ENCODE assay signal across 20 cellular contexts in the genomic region with DNA sequence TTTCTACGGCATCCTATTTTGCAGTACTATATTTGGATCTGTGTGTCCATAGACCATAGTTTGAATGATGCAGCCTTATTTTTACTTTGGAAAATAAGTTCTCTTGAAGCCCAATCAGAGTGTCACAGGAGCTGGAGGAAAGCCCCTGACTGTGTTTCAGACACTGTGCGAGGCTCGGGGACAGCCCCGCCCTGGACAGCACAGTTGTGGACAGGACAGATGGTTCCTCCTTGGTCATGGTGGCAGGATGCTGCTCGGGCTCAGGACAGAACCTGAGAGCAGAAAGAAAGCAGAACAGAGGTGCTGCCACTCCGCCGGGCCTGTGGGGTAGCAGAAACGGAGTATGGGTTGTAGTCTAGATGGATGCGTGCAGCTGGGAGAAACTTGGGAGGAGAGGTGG. TPM values are rescaled to one million over a fixed set of nuclear protein-coding genes. Genes with fewer than 3 reads are reported as not detected.
DNase-seq lines count a peak whose midpoint lies in the region; ATAC-seq, FAIRE-seq and TF ChIP-seq lines count a peak whose summit lies in the region.
"Had no signal": no experiment of that assay in that cellular context is flagged by ENCODE, and none has a peak within 500 bp of the region (broad histone marks: within the 10 kb centered on the region; RNA-seq: fewer than 3 reads in every experiment).

No MANE protein-coding gene starts in this region.

- no peaks in the 10 kb centered on the region for H3K27me3 Mint-ChIP-seq in activated CD8-positive, alpha-beta T cell treated with anti-CD3 and anti-CD28 coated beads for 36 hours
- no peaks in the 10 kb centered on the region for H3K27me3 Mint-ChIP-seq in activated CD8-positive, alpha-beta T cell treated with anti-CD3 and anti-CD28 coated beads, Interleukin-2, amount 10 ng/mL, durations not matched to agents 7 days and 5 days (ENCODE audit: low read depth)
- H3K27me3 Mint-ChIP-seq in WTC11 (ENCODE audit: low read depth) (no peaks in the 10 kb centered on the region; the same call in 1 of the 2 replicates), nephron progenitor cell (ENCODE audit: low read depth, poor library complexity) (no peaks in the 10 kb centered on the region), type B pancreatic cell (no peaks in the 10 kb centered on the region)

- DNase-seq in activated CD8-positive, alpha-beta T cell treated with anti-CD3 and anti-CD28 coated beads for 36 hours: no peak
- DNase-seq in activated CD8-positive, alpha-beta T cell treated with anti-CD3 and anti-CD28 coated beads, Interleukin-2, amount 10 ng/mL, durations not matched to agents 7 days and 5 days: no peak
- no peak for DNase-seq in WTC11 (ENCODE audit: low spot score)
- DNase-seq in nephron progenitor cell: no peak
- DNase-seq in type B pancreatic cell (ENCODE audit: extremely low spot score, unreplicated experiment): no peak
- DNase-seq in HTR-8/SVneo (ENCODE audit: insufficient read length, low spot score): no peak
- DNase-seq in ecto neural progenitor cell (ENCODE audit: low spot score): no peak
- no peak for DNase-seq in NCI-H2081 (lab: John Stamatoyannopoulos, UW)
- DNase-seq: CD8-positive, alpha-beta T cell; DMS79 treated with DMSO at 0.1 percent for 48 hours; GM23248; NCI-H1048; NCI-H446; NCI-H774 had no signal

- peaks cover 48% of the 10 kb centered on the region for H3K4me1 Mint-ChIP-seq in activated CD8-positive, alpha-beta T cell treated with anti-CD3 and anti-CD28 coated beads for 36 hours (ENCODE audit: low read depth)
- H3K4me1 Mint-ChIP-seq in activated CD8-positive, alpha-beta T cell treated with anti-CD3 and anti-CD28 coated beads, Interleukin-2, amount 10 ng/mL, durations not matched to agents 7 days and 5 days (ENCODE audit: low read depth): peaks cover 18% of the 10 kb centered on the region
- no peaks in the 10 kb centered on the region for H3K4me1 Mint-ChIP-seq in WTC11
- H3K4me1 Mint-ChIP-seq in nephron progenitor cell: peaks cover 10% of the 10 kb centered on the region
- peaks cover 6% of the 10 kb centered on the region for H3K4me1 Mint-ChIP-seq in type B pancreatic cell (ENCODE audit: unreplicated experiment)

- H3K27ac Mint-ChIP-seq in activated CD8-positive, alpha-beta T cell treated with anti-CD3 and anti-CD28 coated beads for 36 hours: peak overlapping the region; percentile 10
- no peak overlapping the region for H3K27ac Mint-ChIP-seq in activated CD8-positive, alpha-beta T cell treated with anti-CD3 and anti-CD28 coated beads, Interleukin-2, amount 10 ng/mL, durations not matched to agents 7 days and 5 days
- H3K27ac Mint-ChIP-seq in WTC11: peak overlapping the region; percentile 73
- H3K27ac Mint-ChIP-seq in nephron progenitor cell: peak overlapping the region; percentile 97
- H3K27ac Mint-ChIP-seq in type B pancreatic cell: peak overlapping the region; percentile 16
- H3K27ac Mint-ChIP-seq: CD8-positive, alpha-beta T cell had no signal

- CTCF ChIA-PET in activated CD8-positive, alpha-beta T cell treated with anti-CD3 and anti-CD28 coated beads for 36 hours (lab: Charles Lee): no interaction called here
- CTCF ChIA-PET in activated CD8-positive, alpha-beta T cell treated with anti-CD3 and anti-CD28 coated beads, Interleukin-2, amount 10 ng/mL, durations not matched to agents 7 days and 5 days (lab: Charles Lee): no interaction called here
- CTCF ChIA-PET in WTC11 (lab: Charles Lee): no interaction called here

- intact Hi-C loops in activated CD8-positive, alpha-beta T cell treated with anti-CD3 and anti-CD28 coated beads for 36 hours (cut with micrococcal nuclease): no loop called here

- H3K9me3 Mint-ChIP-seq in activated CD8-positive, alpha-beta T cell treated with anti-CD3 and anti-CD28 coated beads for 36 hours: peaks cover 20% of the 10 kb centered on the region
- peaks cover 20% of the 10 kb centered on the region for H3K9me3 Mint-ChIP-seq in activated CD8-positive, alpha-beta T cell treated with anti-CD3 and anti-CD28 coated beads, Interleukin-2, amount 10 ng/mL, durations not matched to agents 7 days and 5 days (ENCODE audit: insufficient read depth)
- peaks cover 26% of the 10 kb centered on the region for H3K9me3 Mint-ChIP-seq in WTC11
- peaks cover 42% of the 10 kb centered on the region for H3K9me3 Mint-ChIP-seq in nephron progenitor cell
- no peaks in the 10 kb centered on the region for H3K9me3 Mint-ChIP-seq in type B pancreatic cell

- H3K36me3 Mint-ChIP-seq in activated CD8-positive, alpha-beta T cell treated with anti-CD3 and anti-CD28 coated beads for 36 hours (ENCODE audit: low read depth): peaks cover 45% of the 10 kb centered on the region
- peaks cover 54% of the 10 kb centered on the region for H3K36me3 Mint-ChIP-seq in activated CD8-positive, alpha-beta T cell treated with anti-CD3 and anti-CD28 coated beads, Interleukin-2, amount 10 ng/mL, durations not matched to agents 7 days and 5 days (ENCODE audit: low read depth)
- H3K36me3 Mint-ChIP-seq in WTC11: peaks cover 40% of the 10 kb centered on the region
- peaks cover 81% of the 10 kb centered on the region for H3K36me3 Mint-ChIP-seq in nephron progenitor cell (ENCODE audit: low read depth)
- H3K36me3 Mint-ChIP-seq in type B pancreatic cell: peaks cover 32% of the 10 kb centered on the region

- H3K4me3 Mint-ChIP-seq in activated CD8-positive, alpha-beta T cell treated with anti-CD3 and anti-CD28 coated beads for 36 hours: no peak overlapping the region
- H3K4me3 Mint-ChIP-seq in activated CD8-positive, alpha-beta T cell treated with anti-CD3 and anti-CD28 coated beads, Interleukin-2, amount 10 ng/mL, durations not matched to agents 7 days and 5 days: no peak overlapping the region
- H3K4me3 Mint-ChIP-seq in WTC11 (no peak overlapping the region), nephron progenitor cell (no peak overlapping the region), type B pancreatic cell (no peak overlapping the region)
- H3K4me3 Mint-ChIP-seq: CD8-positive, alpha-beta T cell had no signal

- FAIRE-seq in HTR-8/SVneo (lab: Jason Lieb, UNC): no peak
- FAIRE-seq: A204.1, D721Med, G401.6, GM12891, GM19239, K562 had no signal

- ATAC-seq in activated CD8-positive, alpha-beta T cell treated with anti-CD3 and anti-CD28 coated beads for 36 hours: peak; percentile 27
- no peak for ATAC-seq in activated CD8-positive, alpha-beta T cell treated with anti-CD3 and anti-CD28 coated beads, Interleukin-2, amount 10 ng/mL, durations not matched to agents 7 days and 5 days
- no peak for ATAC-seq in WTC11
- ATAC-seq: CD8-positive, alpha-beta T cell; K562 had no signal

- TF ChIP-seq CTCF in activated CD8-positive, alpha-beta T cell treated with anti-CD3 and anti-CD28 coated beads for 36 hours (IDR thresholded peaks at IDR 0.05): no peak
- TF ChIP-seq CTCF in WTC11 (IDR thresholded peaks at IDR 0.05) (no peak), nephron progenitor cell (IDR thresholded peaks at IDR 0.05) (no peak), type B pancreatic cell (conservative IDR thresholded peaks at IDR 0.05) (no peak)

- POLR2A ChIA-PET in activated CD8-positive, alpha-beta T cell treated with anti-CD3 and anti-CD28 coated beads for 36 hours (lab: Charles Lee): interaction anchor here (1.1 to 1.2 kb wide), 2 partner anchors 10 to 575 kb away, joined by 3 read pairs; no protein-coding TSS in a partner anchor
- POLR2A ChIA-PET in activated CD8-positive, alpha-beta T cell treated with anti-CD3 and anti-CD28 coated beads, Interleukin-2, amount 10 ng/mL, durations not matched to agents 7 days and 5 days (lab: Charles Lee): no interaction called here
- POLR2A ChIA-PET in WTC11 (lab: Charles Lee): no interaction called here

TF ChIP-seq in WTC11, 78 proteins besides CTCF, POLR2A, EP300 and RAD21 (continues in another document):
- TF ChIP-seq NFYB (CRISPR knock-in tag; conservative IDR thresholded peaks at IDR 0.05; ENCODE audit: low read depth) (no peak), CBFB (CRISPR knock-in tag; IDR thresholded peaks at IDR 0.05; ENCODE audit: low read depth) (no peak), SOX15 (CRISPR knock-in tag; IDR thresholded peaks at IDR 0.05) (no peak), ZNF396 (CRISPR knock-in tag; IDR thresholded peaks at IDR 0.05; ENCODE audit: borderline replicate concordance) (no peak), NFATC4 (CRISPR knock-in tag; IDR thresholded peaks at IDR 0.05) (no peak), ZNF512 (CRISPR knock-in tag; IDR thresholded peaks at IDR 0.05; ENCODE audit: borderline replicate concordance) (no peak), FOXP1 (CRISPR knock-in tag; IDR thresholded peaks at IDR 0.05; ENCODE audit: borderline replicate concordance) (no peak), RELA (CRISPR knock-in tag; IDR thresholded peaks at IDR 0.05; ENCODE audit: borderline replicate concordance) (no peak), ETV6 (CRISPR knock-in tag; IDR thresholded peaks at IDR 0.05) (no peak), ESRRA (CRISPR knock-in tag; IDR thresholded peaks at IDR 0.05; ENCODE audit: borderline replicate concordance) (no peak), ATF3 (CRISPR knock-in tag; conservative IDR thresholded peaks at IDR 0.05) (no peak)

RNA-seq across cellular contexts. Expression of gene BANP, which starts 23.0 kb away (rescaled TPM):
- 10 to 100 TPM; 32.1 to 36.1 TPM for total RNA-seq in activated CD8-positive, alpha-beta T cell treated with anti-CD3 and anti-CD28 coated beads for 36 hours
- 10 to 100 TPM; 34.1 to 39.8 TPM for total RNA-seq in activated CD8-positive, alpha-beta T cell treated with anti-CD3 and anti-CD28 coated beads, Interleukin-2, amount 10 ng/mL, durations not matched to agents 7 days and 5 days
- total RNA-seq in WTC11 (2021) (29.1 to 34.5 TPM (median 33.3 TPM) in 3 replicates), type B pancreatic cell (ENCODE audit: low replicate concordance) (28.3 and 36.9 TPM in 2 replicates)

RNA-seq across cellular contexts. Expression of gene CA5A, which starts 37.9 kb away (rescaled TPM):
- total RNA-seq in activated CD8-positive, alpha-beta T cell treated with anti-CD3 and anti-CD28 coated beads for 36 hours: not detected
- total RNA-seq in activated CD8-positive, alpha-beta T cell treated with anti-CD3 and anti-CD28 coated beads, Interleukin-2, amount 10 ng/mL, durations not matched to agents 7 days and 5 days: not detected
- not detected in 3 replicates for total RNA-seq in WTC11 (2021)
- total RNA-seq in type B pancreatic cell (ENCODE audit: low replicate concordance): 0.70 TPM in 1 of 2 replicates, not detected in the other
- total RNA-seq: CD8-positive, alpha-beta T cell; GM23248; K562 had no signal
